ENCODE assay signal across 23 cellular contexts in the genomic region with DNA sequence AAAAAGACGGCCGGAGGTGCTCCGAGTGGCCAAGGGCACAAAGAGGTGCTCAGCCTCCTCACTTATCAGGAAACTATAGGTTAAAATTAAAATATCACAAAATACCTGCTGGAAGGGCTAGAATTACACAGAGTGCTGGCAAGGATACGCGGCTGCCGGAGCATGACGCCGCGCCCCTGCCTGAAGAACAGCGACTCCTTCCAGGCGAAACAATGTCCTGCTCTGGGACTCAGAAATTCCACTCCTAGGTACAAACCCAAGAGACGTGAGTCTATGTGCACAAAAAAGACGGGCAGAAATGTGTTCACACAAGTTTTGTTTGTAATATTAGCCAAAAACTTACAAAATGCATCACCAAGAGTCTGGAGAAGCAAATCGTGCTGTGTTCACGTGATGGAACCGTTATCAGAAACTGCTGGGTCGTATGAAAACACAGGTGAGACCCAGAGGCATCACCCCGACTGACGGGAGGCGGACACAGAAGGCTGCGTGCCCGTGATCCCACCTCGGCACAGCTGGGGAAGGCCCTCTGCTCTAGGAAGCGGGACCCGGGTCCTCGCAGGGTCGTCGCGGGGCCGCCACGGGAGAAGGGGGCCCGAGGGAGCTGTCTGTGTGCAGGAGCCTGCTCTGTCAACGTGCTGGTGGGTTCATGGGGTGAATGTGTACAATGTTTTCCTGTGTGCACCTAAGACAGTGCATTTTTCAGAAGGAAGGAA. TPM values are rescaled to one million over a fixed set of nuclear protein-coding genes. Genes with fewer than 3 reads are reported as not detected.
DNase-seq lines count a peak whose midpoint lies in the region; ATAC-seq and TF ChIP-seq lines count a peak whose summit lies in the region.
"Had no signal": no experiment of that assay in that cellular context is flagged by ENCODE, and none has a peak within 500 bp of the region (broad histone marks: within the 10 kb centered on the region; RNA-seq: fewer than 3 reads in every experiment).

No MANE protein-coding gene starts in this region.

- H2AFZ ChIP-seq in OCI-LY1 (ENCODE audit: low read length), result no peak overlapping the region

- H3K4me3 Mint-ChIP-seq in activated naive CD4-positive, alpha-beta T cell treated with anti-CD3 and anti-CD28 coated beads, Interleukin-2, amount 10 ng/mL, durations not matched to agents 7 days and 5 days, result no peak overlapping the region
- H3K4me3 Mint-ChIP-seq in endothelial cell (ENCODE audit: unreplicated experiment), result peak overlapping the region; percentile 53
- H3K4me3 Mint-ChIP-seq in stimulated activated naive B cell treated with anti-CD40 and anti-IgM and Interleukin-4, amounts not matched to agents 10 μg/mL and 1 μg/mL and 100 μg/mL, for 72 hours, result peak overlapping the region in 1 of 2 donors; percentile 29
- H3K4me3 Mint-ChIP-seq: activated CD4-positive, alpha-beta memory T cell treated with anti-CD3 and anti-CD28 coated beads for 36 hours; B cell; stimulated activated naive CD8-positive, alpha-beta T cell treated with anti-CD3 and anti-CD28 coated beads, Interleukin-15, Interleukin-2, amounts not matched to agents 100 ng/mL and 50 ng/mL, for 24 hours had no signal

- DNase-seq in activated naive CD4-positive, alpha-beta T cell treated with anti-CD3 and anti-CD28 coated beads, Interleukin-2, amount 10 ng/mL, durations not matched to agents 7 days and 5 days, result no peak
- DNase-seq in activated naive CD4-positive, alpha-beta T cell (lab: John Stamatoyannopoulos, UW), result no peak
- DNase-seq in endothelial cell (ENCODE audit: low spot score) (no peak), T-helper 1 cell (no peak), left lung (no peak)
- DNase-seq in stimulated activated naive B cell treated with anti-CD40 and anti-IgM and Interleukin-4, amounts not matched to agents 10 μg/mL and 1 μg/mL and 100 μg/mL, for 72 hours, result no peak
- DNase-seq: activated CD4-positive, alpha-beta memory T cell treated with anti-CD3 and anti-CD28 coated beads for 36 hours; activated gamma-delta T cell treated with Interleukin-2 at 50 U/mL for 16 hours; activated T-cell treated with anti-CD3 and anti-CD28 coated beads for 4 hours; caudate nucleus; dermis blood vessel endothelial cell; EL; mucosa of descending colon; NCI-H1417; NK-92 treated with Interleukin-12 subunit alpha and Interleukin-12 subunit beta, amount 100 ng/mL, for 24 hours; stimulated activated CD4-positive, alpha-beta T cell treated with anti-CD3 and anti-CD28 coated beads, Interleukin-4, amount 100 ng/mL, for 1 hour; T-helper 2 cell; WERI-Rb-1 had no signal

- TF ChIP-seq CTCF in OCI-LY1 (IDR thresholded peaks at IDR 0.05; ENCODE audit: low read length) (no peak), endothelial cell (IDR thresholded peaks at IDR 0.05; ENCODE audit: unreplicated experiment) (no peak), left lung (IDR thresholded peaks at IDR 0.05) (no peak)

- H3K4me2 ChIP-seq in OCI-LY1 (ENCODE audit: low read length), result no peak overlapping the region; the same call in 1 of the 2 replicates

- H3F3A ChIP-seq in OCI-LY1 (ENCODE audit: insufficient read depth, low read length), result peaks cover 6% of the 10 kb centered on the region

- no peaks in the 10 kb centered on the region for H4K20me1 ChIP-seq in OCI-LY1 (ENCODE audit: insufficient read depth, low read length)

- peaks cover 25% of the 10 kb centered on the region for H3K36me3 ChIP-seq in OCI-LY1 (ENCODE audit: insufficient read depth, low read length)
- peaks cover 0 to 76% of the 10 kb centered on the region in 2 donors for H3K36me3 ChIP-seq in left lung

- H3K9me3 ChIP-seq in OCI-LY1 (ENCODE audit: low read length) (no peaks in the 10 kb centered on the region), left lung (no peaks in the 10 kb centered on the region)
- H3K9me3 ChIP-seq: mucosa of descending colon, tibial nerve had no signal

- ATAC-seq in stimulated activated naive B cell treated with anti-CD40 and anti-IgM and Interleukin-4, amounts not matched to agents 10 μg/mL and 1 μg/mL and 100 μg/mL, for 72 hours (replicated peaks), result no peak
- ATAC-seq in left lung (no peak), HG03135 (IDR thresholded peaks at IDR 0.05; ENCODE audit: unreplicated experiment) (no peak)

- H3K79me2 ChIP-seq in OCI-LY1 (ENCODE audit: insufficient read depth, low read length), result no peaks in the 10 kb centered on the region

- peaks cover 62% of the 10 kb centered on the region for H3K36me3 Mint-ChIP-seq in activated naive CD4-positive, alpha-beta T cell treated with anti-CD3 and anti-CD28 coated beads, Interleukin-2, amount 10 ng/mL, durations not matched to agents 7 days and 5 days
- peaks cover 28% of the 10 kb centered on the region for H3K36me3 Mint-ChIP-seq in endothelial cell (ENCODE audit: low read depth, unreplicated experiment)
- peaks cover 57 to 70% of the 10 kb centered on the region in 2 donors for H3K36me3 Mint-ChIP-seq in stimulated activated naive B cell treated with anti-CD40 and anti-IgM and Interleukin-4, amounts not matched to agents 10 μg/mL and 1 μg/mL and 100 μg/mL, for 72 hours

- H3K9me3 Mint-ChIP-seq in activated naive CD4-positive, alpha-beta T cell treated with anti-CD3 and anti-CD28 coated beads, Interleukin-2, amount 10 ng/mL, durations not matched to agents 7 days and 5 days, result no peaks in the 10 kb centered on the region
- no peaks in the 10 kb centered on the region for H3K9me3 Mint-ChIP-seq in endothelial cell (ENCODE audit: unreplicated experiment)
- no peaks in the 10 kb centered on the region for H3K9me3 Mint-ChIP-seq in stimulated activated naive B cell treated with anti-CD40 and anti-IgM and Interleukin-4, amounts not matched to agents 10 μg/mL and 1 μg/mL and 100 μg/mL, for 72 hours
- H3K9me3 Mint-ChIP-seq: activated CD4-positive, alpha-beta memory T cell treated with anti-CD3 and anti-CD28 coated beads for 36 hours; stimulated activated naive CD8-positive, alpha-beta T cell treated with anti-CD3 and anti-CD28 coated beads, Interleukin-15, Interleukin-2, amounts not matched to agents 100 ng/mL and 50 ng/mL, for 24 hours had no signal

- H3K4me3 ChIP-seq in OCI-LY1 (ENCODE audit: low read depth, low read length, poor library complexity, severe bottlenecking), result no peak overlapping the region
- no peak overlapping the region for H3K4me3 ChIP-seq in left lung
- H3K4me3 ChIP-seq: mucosa of descending colon, tibial nerve had no signal

- peak overlapping the region; percentile 26 for H3K27ac Mint-ChIP-seq in activated naive CD4-positive, alpha-beta T cell treated with anti-CD3 and anti-CD28 coated beads, Interleukin-2, amount 10 ng/mL, durations not matched to agents 7 days and 5 days
- peak overlapping the region; percentile 77 for H3K27ac Mint-ChIP-seq in endothelial cell (ENCODE audit: unreplicated experiment)
- H3K27ac Mint-ChIP-seq in stimulated activated naive B cell treated with anti-CD40 and anti-IgM and Interleukin-4, amounts not matched to agents 10 μg/mL and 1 μg/mL and 100 μg/mL, for 72 hours, result peak overlapping the region; percentile 57
- H3K27ac Mint-ChIP-seq: activated CD4-positive, alpha-beta memory T cell treated with anti-CD3 and anti-CD28 coated beads for 36 hours; B cell; stimulated activated naive CD8-positive, alpha-beta T cell treated with anti-CD3 and anti-CD28 coated beads, Interleukin-15, Interleukin-2, amounts not matched to agents 100 ng/mL and 50 ng/mL, for 24 hours had no signal

- intact Hi-C loops in left lung (cut with DNase I), result no loop called here

- CTCF ChIA-PET in activated naive CD4-positive, alpha-beta T cell treated with anti-CD3 and anti-CD28 coated beads, Interleukin-2, amount 10 ng/mL, durations not matched to agents 7 days and 5 days (lab: Charles Lee), result no interaction called here

- H3K27ac ChIP-seq in OCI-LY1 (ENCODE audit: low read depth, low read length, poor library complexity, severe bottlenecking) (peak overlapping the region; percentile 59), left lung (no peak overlapping the region)
- H3K27ac ChIP-seq: tibial nerve, WERI-Rb-1 had no signal

- H3K27me3 ChIP-seq in OCI-LY1 (ENCODE audit: insufficient read depth, low read length) (no peaks in the 10 kb centered on the region), left lung (no peaks in the 10 kb centered on the region)
- H3K27me3 ChIP-seq: tibial nerve had no signal

- H3K27me3 Mint-ChIP-seq in activated naive CD4-positive, alpha-beta T cell treated with anti-CD3 and anti-CD28 coated beads, Interleukin-2, amount 10 ng/mL, durations not matched to agents 7 days and 5 days, result no peaks in the 10 kb centered on the region
- H3K27me3 Mint-ChIP-seq in endothelial cell (ENCODE audit: unreplicated experiment), result peaks cover 15% of the 10 kb centered on the region
- no peaks in the 10 kb centered on the region for H3K27me3 Mint-ChIP-seq in stimulated activated naive B cell treated with anti-CD40 and anti-IgM and Interleukin-4, amounts not matched to agents 10 μg/mL and 1 μg/mL and 100 μg/mL, for 72 hours
- H3K27me3 Mint-ChIP-seq: activated CD4-positive, alpha-beta memory T cell treated with anti-CD3 and anti-CD28 coated beads for 36 hours; B cell; stimulated activated naive CD8-positive, alpha-beta T cell treated with anti-CD3 and anti-CD28 coated beads, Interleukin-15, Interleukin-2, amounts not matched to agents 100 ng/mL and 50 ng/mL, for 24 hours had no signal

- H3K9ac ChIP-seq in OCI-LY1 (ENCODE audit: low read length), result no peak overlapping the region

- peaks cover 26% of the 10 kb centered on the region for H3K4me1 Mint-ChIP-seq in activated naive CD4-positive, alpha-beta T cell treated with anti-CD3 and anti-CD28 coated beads, Interleukin-2, amount 10 ng/mL, durations not matched to agents 7 days and 5 days
- no peaks in the 10 kb centered on the region for H3K4me1 Mint-ChIP-seq in endothelial cell (ENCODE audit: unreplicated experiment)
- H3K4me1 Mint-ChIP-seq in stimulated activated naive B cell treated with anti-CD40 and anti-IgM and Interleukin-4, amounts not matched to agents 10 μg/mL and 1 μg/mL and 100 μg/mL, for 72 hours, result peaks cover 50 to 69% of the 10 kb centered on the region in 2 donors

- peaks cover 54% of the 10 kb centered on the region for H3K4me1 ChIP-seq in OCI-LY1 (ENCODE audit: insufficient read depth, low read length, severe bottlenecking)
- H3K4me1 ChIP-seq in left lung, result peaks cover 3 to 33% of the 10 kb centered on the region in 2 donors

- H3K9me2 ChIP-seq in OCI-LY1 (ENCODE audit: low read depth, low read length), result no peaks in the 10 kb centered on the region

RNA-seq across cellular contexts. Expression of a gene that starts 27.6 kb away (rescaled TPM):
- total RNA-seq in endothelial cell (ENCODE audit: unreplicated experiment) (165 TPM), left lung (100 to 1,000 TPM; 146 to 167 TPM)

RNA-seq across cellular contexts. Expression of a gene that starts 48.9 kb away (rescaled TPM):
- 0.97 TPM for total RNA-seq in endothelial cell (ENCODE audit: unreplicated experiment)
- 10 to 100 TPM; 66.0 to 94.2 TPM for total RNA-seq in left lung

Comparison
In these comparisons a context has a peak if more than half of its experiments do, and no peak if none do; other contexts are left out.
1. H3K27ac Mint-ChIP-seq: peak in every context shown above with its lines; median percentile 77 in endothelial cell; 57 in stimulated activated naive B cell treated with anti-CD40 and anti-IgM and Interleukin-4, amounts not matched to agents 10 μg/mL and 1 μg/mL and 100 μg/mL, for 72 hours; 26 in activated naive CD4-positive, alpha-beta T cell treated with anti-CD3 and anti-CD28 coated beads, Interleukin-2, amount 10 ng/mL, durations not matched to agents 7 days and 5 days.
2. RNA of a gene that starts 48.9 kb away (total RNA-seq): 66.0 to 94.2 TPM in left lung; 0.97 TPM in endothelial cell (single experiment); every median in the first group is over 10 times any median in the second.